In genomic region chr6:75230484-75231325, GRCh38 we compare ENCODE assay signal across 8 cellular contexts. TPM values are rescaled to one million over a fixed set of nuclear protein-coding genes. Genes with fewer than 3 reads are reported as not detected.
DNase-seq lines count a peak whose midpoint lies in the region; ATAC-seq and TF ChIP-seq lines count a peak whose summit lies in the region.

No MANE protein-coding gene starts in this region.

- DNase-seq in COLO829 (ENCODE audit: low spot score) (peak; percentile 56), HT1080 (ENCODE audit: low read depth) (peak; percentile 45), hepatic stellate cell (ENCODE audit: low spot score) (peak; percentile 40), tibial artery (peak in 1 of 2 donors; percentile 34), T-helper 1 cell (no peak)
- DNase-seq in stimulated activated CD4-positive, alpha-beta T cell treated with anti-CD3 and anti-CD28 coated beads, Interleukin-4, amount 100 ng/mL, for 24 hours: no peak

- peak; percentile 74 for TF ChIP-seq CTCF in WI38 (IDR thresholded peaks at IDR 0.05; ENCODE audit: low read depth, low read length)
- TF ChIP-seq CTCF in tibial artery (IDR thresholded peaks at IDR 0.05): peak; percentile 57 to 67

- no peaks in the 10 kb centered on the region for H3K36me3 ChIP-seq in tibial artery

- H3K9me3 ChIP-seq in tibial artery: no peaks in the 10 kb centered on the region

- no peak overlapping the region for H3K27ac ChIP-seq in tibial artery

- ATAC-seq in HG02610 (IDR thresholded peaks at IDR 0.05; ENCODE audit: unreplicated experiment): no peak

- no peaks in the 10 kb centered on the region for H3K27me3 ChIP-seq in tibial artery

- peaks cover 0 to 31% (median 5%) of the 10 kb centered on the region in 4 donors for H3K4me1 ChIP-seq in tibial artery

- H3K4me3 ChIP-seq in WI38 (ENCODE audit: low read depth, low read length): no peak overlapping the region
- H3K4me3 ChIP-seq in tibial artery: no peak overlapping the region

- intact Hi-C loops in tibial artery (cut with DNase I; ENCODE audit: low total_unique reads): no loop called here

RNA-seq across cellular contexts. Expression of gene COX7A2, which starts 12.9 kb away (rescaled TPM):
- total RNA-seq in HT1080 (2014; rRNA removed; shearing (Covaris generic)): 148 and 301 TPM in 2 replicates
- polyA plus RNA-seq in HT1080 (2015; cell fraction: cytosol; rRNA removed): 339 and 971 TPM in 2 replicates
- polyA plus RNA-seq in HT1080 (2015; cell fraction: nucleus; rRNA removed): 140 and 162 TPM in 2 replicates

RNA-seq across cellular contexts. Expression of gene COL12A1, which starts 24.9 kb away (rescaled TPM):
- total RNA-seq in HT1080 (2014; rRNA removed; shearing (Covaris generic)): 9.7 and 12.6 TPM in 2 replicates
- 4.4 and 7.0 TPM in 2 replicates for polyA plus RNA-seq in HT1080 (2015; cell fraction: cytosol; rRNA removed)
- 122 and 123 TPM in 2 replicates for polyA plus RNA-seq in HT1080 (2015; cell fraction: nucleus; rRNA removed)

RNA-seq across cellular contexts. Expression of gene TMEM30A, which starts 53.9 kb away (rescaled TPM):
- 75.5 and 91.1 TPM in 2 replicates for total RNA-seq in HT1080 (2014; rRNA removed; shearing (Covaris generic))
- 178 and 217 TPM in 2 replicates for polyA plus RNA-seq in HT1080 (2015; cell fraction: cytosol; rRNA removed)
- polyA plus RNA-seq in HT1080 (2015; cell fraction: nucleus; rRNA removed): 213 and 231 TPM in 2 replicates

Comparison
In these comparisons a context has a peak if more than half of its experiments do, and no peak if none do; other contexts are left out.
1. DNase-seq: peak in COLO829 (single experiment), HT1080 (single experiment) and hepatic stellate cell (single experiment); none in stimulated activated CD4-positive, alpha-beta T cell treated with anti-CD3 and anti-CD28 coated beads, Interleukin-4, amount 100 ng/mL, for 24 hours (single experiment) and T-helper 1 cell (0 of 5).